Comparison of ENCODE assay signal across 7 cellular contexts in the genomic region with DNA sequence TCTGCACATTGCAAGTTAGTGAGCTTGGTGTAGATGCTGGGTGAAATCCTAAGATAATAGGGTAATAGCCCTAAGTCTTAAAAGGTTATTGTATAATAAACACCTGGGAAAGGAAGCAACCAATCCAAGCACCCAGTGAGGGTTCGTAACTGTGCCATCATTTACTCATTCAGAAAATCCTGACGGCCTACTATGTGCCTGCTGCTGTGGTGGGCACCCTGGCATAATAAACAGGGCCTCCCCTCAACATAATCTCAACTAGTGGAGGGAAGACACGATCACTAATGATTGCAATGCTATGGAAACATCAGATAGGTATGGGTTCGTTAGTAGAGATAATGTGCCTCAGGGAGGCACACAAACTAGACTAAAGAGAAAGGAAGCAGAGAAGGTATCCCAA. TPM values are rescaled to one million over a fixed set of nuclear protein-coding genes. Genes with fewer than 3 reads are reported as not detected.
"Had no signal": no experiment of that assay in that cellular context is flagged by ENCODE, and none has a peak within 500 bp of the region (broad histone marks: within the 10 kb centered on the region; RNA-seq: fewer than 3 reads in every experiment).

No MANE protein-coding gene starts in this region.

- H3K4me1 Mint-ChIP-seq: IgD-negative memory B cell had no signal

- DNase-seq: IMR-90, KBM-7, KG1 had no signal

- H3K27ac ChIP-seq: HL-60 had no signal

- H3K27ac Mint-ChIP-seq: IgD-negative memory B cell had no signal

- FAIRE-seq: HepG2, HTR-8/SVneo had no signal

- ATAC-seq: HepG2 had no signal

- H3K36me3 Mint-ChIP-seq: IgD-negative memory B cell had no signal

- H3K4me3 Mint-ChIP-seq: IgD-negative memory B cell had no signal

- H3K9me3 Mint-ChIP-seq: IgD-negative memory B cell had no signal

RNA-seq across cellular contexts. Expression of a gene that starts 48.9 kb away (rescaled TPM):
- total RNA-seq: HepG2 had no signal
- polyA plus RNA-seq: HepG2 had no signal
